1 cellular context compared by ENCODE assay signal in genomic region chr16:30896203-30896889, GRCh38.
TF ChIP-seq lines count a peak whose summit lies in the region.

A gene with protein sequence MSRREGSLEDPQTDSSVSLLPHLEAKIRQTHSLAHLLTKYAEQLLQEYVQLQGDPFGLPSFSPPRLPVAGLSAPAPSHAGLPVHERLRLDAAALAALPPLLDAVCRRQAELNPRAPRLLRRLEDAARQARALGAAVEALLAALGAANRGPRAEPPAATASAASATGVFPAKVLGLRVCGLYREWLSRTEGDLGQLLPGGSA (plus strand): TSS chr16:30896614. CDS start chr16:30896644, 30 bp downstream.

TF ChIP-seq in HCT116, 20 proteins besides CTCF, POLR2A, EP300 and RAD21 (continued from another document):
- TF ChIP-seq POLR2AphosphoS5 (IDR thresholded peaks at IDR 0.05; ENCODE audit: low read depth, low read length) (no peak; the same call in 1 of the 2 replicates), ZFX (IDR thresholded peaks at IDR 0.05) (peak; percentile 56; the same call in 1 of the 2 replicates), EGR1 (IDR thresholded peaks at IDR 0.05; ENCODE audit: low read depth) (no peak), TCF7L2 (IDR thresholded peaks at IDR 0.05; ENCODE audit: borderline replicate concordance, extremely low read depth, insufficient read depth, insufficient read length) (peak; percentile 69), SP1 (IDR thresholded peaks at IDR 0.05; ENCODE audit: low read depth) (no peak), CBX3 (IDR thresholded peaks at IDR 0.05; ENCODE audit: low read depth) (no peak)
- TF ChIP-seq, protein P1, sequence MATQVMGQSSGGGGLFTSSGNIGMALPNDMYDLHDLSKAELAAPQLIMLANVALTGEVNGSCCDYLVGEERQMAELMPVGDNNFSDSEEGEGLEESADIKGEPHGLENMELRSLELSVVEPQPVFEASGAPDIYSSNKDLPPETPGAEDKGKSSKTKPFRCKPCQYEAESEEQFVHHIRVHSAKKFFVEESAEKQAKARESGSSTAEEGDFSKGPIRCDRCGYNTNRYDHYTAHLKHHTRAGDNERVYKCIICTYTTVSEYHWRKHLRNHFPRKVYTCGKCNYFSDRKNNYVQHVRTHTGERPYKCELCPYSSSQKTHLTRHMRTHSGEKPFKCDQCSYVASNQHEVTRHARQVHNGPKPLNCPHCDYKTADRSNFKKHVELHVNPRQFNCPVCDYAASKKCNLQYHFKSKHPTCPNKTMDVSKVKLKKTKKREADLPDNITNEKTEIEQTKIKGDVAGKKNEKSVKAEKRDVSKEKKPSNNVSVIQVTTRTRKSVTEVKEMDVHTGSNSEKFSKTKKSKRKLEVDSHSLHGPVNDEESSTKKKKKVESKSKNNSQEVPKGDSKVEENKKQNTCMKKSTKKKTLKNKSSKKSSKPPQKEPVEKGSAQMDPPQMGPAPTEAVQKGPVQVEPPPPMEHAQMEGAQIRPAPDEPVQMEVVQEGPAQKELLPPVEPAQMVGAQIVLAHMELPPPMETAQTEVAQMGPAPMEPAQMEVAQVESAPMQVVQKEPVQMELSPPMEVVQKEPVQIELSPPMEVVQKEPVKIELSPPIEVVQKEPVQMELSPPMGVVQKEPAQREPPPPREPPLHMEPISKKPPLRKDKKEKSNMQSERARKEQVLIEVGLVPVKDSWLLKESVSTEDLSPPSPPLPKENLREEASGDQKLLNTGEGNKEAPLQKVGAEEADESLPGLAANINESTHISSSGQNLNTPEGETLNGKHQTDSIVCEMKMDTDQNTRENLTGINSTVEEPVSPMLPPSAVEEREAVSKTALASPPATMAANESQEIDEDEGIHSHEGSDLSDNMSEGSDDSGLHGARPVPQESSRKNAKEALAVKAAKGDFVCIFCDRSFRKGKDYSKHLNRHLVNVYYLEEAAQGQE (IDR thresholded peaks at IDR 0.05; ENCODE audit: low read depth): no peak
